9 cellular contexts compared by ENCODE assay signal in the genomic region with DNA sequence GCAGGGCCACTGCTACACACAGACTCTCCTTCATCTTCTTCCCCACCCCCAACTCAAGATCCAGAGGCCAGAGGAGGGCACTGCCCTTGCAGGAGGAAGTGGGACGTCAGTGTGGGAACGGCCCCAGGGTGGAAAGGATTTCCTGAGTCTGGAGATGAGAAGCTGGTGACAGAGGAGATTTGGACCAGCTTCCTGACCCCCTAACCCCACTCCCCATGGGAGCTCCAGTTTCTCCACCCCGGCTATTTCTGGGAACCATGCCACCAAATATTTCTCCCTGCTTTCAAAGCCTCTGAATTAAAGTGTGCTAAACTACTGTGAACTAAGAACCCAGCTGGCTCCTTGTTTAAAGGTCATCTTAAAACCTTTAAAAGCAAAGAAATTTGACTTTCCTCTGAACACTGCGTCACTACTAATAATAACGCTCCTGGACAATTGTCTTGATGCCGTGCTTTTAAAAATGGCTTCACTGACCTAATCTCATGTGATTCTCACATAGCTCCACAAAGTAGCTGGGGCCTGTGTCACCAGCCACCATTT. TPM values are rescaled to one million over a fixed set of nuclear protein-coding genes. Genes with fewer than 3 reads are reported as not detected.
DNase-seq lines count a peak whose midpoint lies in the region; ATAC-seq, FAIRE-seq and TF ChIP-seq lines count a peak whose summit lies in the region.
"Had no signal": no experiment of that assay in that cellular context is flagged by ENCODE, and none has a peak within 500 bp of the region (broad histone marks: within the 10 kb centered on the region; RNA-seq: fewer than 3 reads in every experiment).

No MANE protein-coding gene starts in this region.

- TF ChIP-seq CTCF in brain (conservative IDR thresholded peaks at IDR 0.05) (no peak), kidney (IDR thresholded peaks at IDR 0.05; ENCODE audit: borderline replicate concordance, extremely low read depth, insufficient read depth) (no peak)

- H3K36me3 ChIP-seq in kidney (ENCODE audit: control insufficient read depth in 1 of 2, insufficient read depth in 2 of 2, low read length in 2 of 2) = no peaks in the 10 kb centered on the region

- peak overlapping the region in 4 of 5 experiments; percentile 1 to 95 (median 60) for H3K27ac Mint-ChIP-seq in brain
- peak overlapping the region; percentile 9 for H3K27ac Mint-ChIP-seq in stimulated activated naive B cell treated with anti-CD40 and anti-IgM and Interleukin-4, amounts not matched to agents 10 μg/mL and 1 μg/mL and 100 μg/mL, for 72 hours

- H3K4me3 Mint-ChIP-seq in brain = peak overlapping the region in 2 of 5 experiments; percentile 6 to 36
- no peak overlapping the region for H3K4me3 Mint-ChIP-seq in stimulated activated naive B cell treated with anti-CD40 and anti-IgM and Interleukin-4, amounts not matched to agents 10 μg/mL and 1 μg/mL and 100 μg/mL, for 72 hours
- H3K4me3 Mint-ChIP-seq: naive B cell had no signal

- peaks cover 5% of the 10 kb centered on the region for H3K27me3 Mint-ChIP-seq in brain
- peaks cover 0 to 9% of the 10 kb centered on the region in 2 donors for H3K27me3 Mint-ChIP-seq in stimulated activated naive B cell treated with anti-CD40 and anti-IgM and Interleukin-4, amounts not matched to agents 10 μg/mL and 1 μg/mL and 100 μg/mL, for 72 hours

- peaks cover 69% of the 10 kb centered on the region for H3K4me1 Mint-ChIP-seq in brain
- H3K4me1 Mint-ChIP-seq in stimulated activated naive B cell treated with anti-CD40 and anti-IgM and Interleukin-4, amounts not matched to agents 10 μg/mL and 1 μg/mL and 100 μg/mL, for 72 hours = peaks cover 23 to 37% of the 10 kb centered on the region in 2 donors

- no peaks in the 10 kb centered on the region for H3K9me3 Mint-ChIP-seq in brain
- peaks cover 0 to 3% of the 10 kb centered on the region in 2 donors for H3K9me3 Mint-ChIP-seq in stimulated activated naive B cell treated with anti-CD40 and anti-IgM and Interleukin-4, amounts not matched to agents 10 μg/mL and 1 μg/mL and 100 μg/mL, for 72 hours

- TF ChIP-seq POLR2A in H54 (IDR thresholded peaks at IDR 0.05; ENCODE audit: low read depth, low read length) = no peak

- no peak overlapping the region for H3K9ac ChIP-seq in kidney (ENCODE audit: low read length in 2 of 2)

- intact Hi-C loops in kidney (cut with DNase I) = no loop called here

- H3K9me3 ChIP-seq in kidney (ENCODE audit: control insufficient read depth in 1 of 2, low read length in 2 of 2) = no peaks in the 10 kb centered on the region

- peak; percentile 15 for FAIRE-seq in H54 (lab: Jason Lieb, UNC)
- FAIRE-seq in kidney (lab: Jason Lieb, UNC) = peak; percentile 87

- no peak overlapping the region for H3K4me3 ChIP-seq in kidney (ENCODE audit: low read length in 2 of 2)

- no peaks in the 10 kb centered on the region for H3K36me3 Mint-ChIP-seq in brain
- H3K36me3 Mint-ChIP-seq in stimulated activated naive B cell treated with anti-CD40 and anti-IgM and Interleukin-4, amounts not matched to agents 10 μg/mL and 1 μg/mL and 100 μg/mL, for 72 hours = no peaks in the 10 kb centered on the region
- H3K36me3 Mint-ChIP-seq: naive B cell had no signal

- peak overlapping the region; percentile 71 to 82 for H3K27ac ChIP-seq in kidney (ENCODE audit: low read depth in 2 of 2, low read length in 2 of 2)

- no peak for ATAC-seq in stimulated activated naive B cell treated with anti-CD40 and anti-IgM and Interleukin-4, amounts not matched to agents 10 μg/mL and 1 μg/mL and 100 μg/mL, for 72 hours (replicated peaks)

- DNase-seq in H54 (ENCODE audit: insufficient read length, low spot score) = peak; percentile 51
- peak; percentile 95 for DNase-seq in kidney
- DNase-seq in stimulated activated naive B cell treated with anti-CD40 and anti-IgM and Interleukin-4, amounts not matched to agents 10 μg/mL and 1 μg/mL and 100 μg/mL, for 72 hours = no peak
- no peak for DNase-seq in superior temporal gyrus (ENCODE audit: extremely low spot score)
- DNase-seq in NCI-H1930 (lab: John Stamatoyannopoulos, UW) = no peak
- DNase-seq in NCI-H2171 treated with DMSO at 0.1 percent for 48 hours (lab: John Stamatoyannopoulos, UW) = no peak
- DNase-seq in D341Med (ENCODE audit: low spot score) = no peak
- DNase-seq: naive B cell had no signal

- peaks cover 26 to 28% of the 10 kb centered on the region in 2 donors for H3K4me1 ChIP-seq in kidney (ENCODE audit: control insufficient read depth in 1 of 2, insufficient read depth in 1 of 2, low read depth in 1 of 2, low read length in 2 of 2)

RNA-seq across cellular contexts. Expression of a gene that starts 46.6 kb away (rescaled TPM):
- 38.2 TPM for polyA plus RNA-seq in brain (ENCODE audit: insufficient read depth, low read depth, low replicate concordance)
- 61.7 TPM for total RNA-seq in kidney
- polyA plus RNA-seq in kidney (ENCODE audit: insufficient read depth, low read depth, low replicate concordance) = 87.5 TPM

RNA-seq across cellular contexts. Expression of a gene that starts 46.7 kb away (rescaled TPM):
- polyA plus RNA-seq in brain (ENCODE audit: insufficient read depth, low read depth, low replicate concordance) = 1.1 TPM
- 0.94 TPM for total RNA-seq in kidney
- polyA plus RNA-seq in kidney (ENCODE audit: insufficient read depth, low read depth, low replicate concordance) = 0.54 TPM

Comparison
In these comparisons a context has a peak if more than half of its experiments do, and no peak if none do; other contexts are left out.
1. DNase-seq: peak in H54 (single experiment) and kidney (single experiment); none in stimulated activated naive B cell treated with anti-CD40 and anti-IgM and Interleukin-4, amounts not matched to agents 10 μg/mL and 1 μg/mL and 100 μg/mL, for 72 hours (single experiment), superior temporal gyrus (single experiment), NCI-H1930 (0 of 2), NCI-H2171 treated with DMSO at 0.1 percent for 48 hours (single experiment) and D341Med (single experiment).